Comparison of ENCODE assay signal across 8 cellular contexts in genomic region chr2:217886720-217887309, GRCh38.
DNase-seq lines count a peak whose midpoint lies in the region; TF ChIP-seq lines count a peak whose summit lies in the region.

No MANE protein-coding gene starts in this region.

- no peak overlapping the region for H2AFZ ChIP-seq in PC-9

- H3K4me1 ChIP-seq in PC-9 (replicated peaks; ENCODE audit: insufficient read depth): no peaks in the 10 kb centered on the region
- H3K4me1 ChIP-seq in subcutaneous abdominal adipose tissue (ENCODE audit: control insufficient read depth in 5 of 5, insufficient read depth in 5 of 5, low read length in 5 of 5): peaks cover 4 to 67% (median 50%) of the 10 kb centered on the region in 5 donors

- no peaks in the 10 kb centered on the region for H3K9me2 ChIP-seq in PC-9 (ENCODE audit: insufficient read depth)

- H3K9ac ChIP-seq in subcutaneous abdominal adipose tissue (ENCODE audit: low read length in 5 of 5): no peak overlapping the region

- H3K9me3 ChIP-seq in PC-9 (ENCODE audit: insufficient read depth, low read depth) (no peaks in the 10 kb centered on the region), subcutaneous abdominal adipose tissue (ENCODE audit: control insufficient read depth in 5 of 5, low read length in 5 of 5) (no peaks in the 10 kb centered on the region)

- POLR2A ChIA-PET in PC-9 (lab: Charles Lee; ENCODE audit: unreplicated experiment): no interaction called here

- no peaks in the 10 kb centered on the region for H3K27me3 ChIP-seq in PC-9 (ENCODE audit: insufficient read depth, low read depth)
- no peaks in the 10 kb centered on the region for H3K27me3 ChIP-seq in subcutaneous abdominal adipose tissue (ENCODE audit: control insufficient read depth in 5 of 5, insufficient read depth in 4 of 5, low read length in 5 of 5)

- DNase-seq in NCI-H1417 (lab: John Stamatoyannopoulos, UW): peak; percentile 47 to 82 (median 53)
- DNase-seq in NCI-H1417 treated with DMSO at 0.1 percent for 48 hours (lab: John Stamatoyannopoulos, UW): no peak
- peak; percentile 86 for DNase-seq in HT-29 (ENCODE audit: low spot score)
- peak; percentile 29 to 60 for DNase-seq in PC-9
- DNase-seq in activated T-helper 1 cell treated with Interleukin-2 at 50 U/mL for 16 hours (ENCODE audit: low read depth): peak; percentile 13
- DNase-seq in fibroblast of the aortic adventitia (ENCODE audit: low read depth): peak; percentile 80
- DNase-seq in nucleus accumbens (lab: John Stamatoyannopoulos, UW): peak in 49 of 56 donors; percentile 17 to 87 (median 50)

- H3F3A ChIP-seq in PC-9 (ENCODE audit: insufficient read depth, low read depth): no peaks in the 10 kb centered on the region

- intact Hi-C loops in PC-9 (cut with micrococcal nuclease; ENCODE audit: unreplicated experiment): loop anchor here (1.0 to 5.0 kb wide), 3 partner anchors 98 to 150 kb away; no protein-coding TSS in a partner anchor

- BruUV-seq in PC-9 (replicated peaks; lab: Mats Ljungman, UMichigan): no TSS peak

- H3K79me2 ChIP-seq in PC-9 (ENCODE audit: low read depth): no peaks in the 10 kb centered on the region

- no peak overlapping the region for H3K4me2 ChIP-seq in PC-9

- CTCF ChIA-PET in PC-9 (lab: Charles Lee): interaction anchor here (0.6 to 1.3 kb wide), 4 partner anchors 97 to 286 kb away, joined by 3 to 9 read pairs (median 6); no protein-coding TSS in a partner anchor

- no peak overlapping the region for H3K4me3 ChIP-seq in PC-9
- no peak overlapping the region for H3K4me3 ChIP-seq in fibroblast of the aortic adventitia (ENCODE audit: low read depth, low read length)
- peak overlapping the region in 2 of 5 donors; percentile 3 to 8 for H3K4me3 ChIP-seq in subcutaneous abdominal adipose tissue (ENCODE audit: low read depth in 1 of 5, low read length in 5 of 5)

- H3K27ac ChIP-seq in PC-9 (no peak overlapping the region), subcutaneous abdominal adipose tissue (ENCODE audit: low read depth, low read length) (peak overlapping the region; percentile 67)

- no peaks in the 10 kb centered on the region for H3K36me3 ChIP-seq in PC-9 (ENCODE audit: low read depth)
- H3K36me3 ChIP-seq in subcutaneous abdominal adipose tissue (ENCODE audit: control insufficient read depth in 5 of 5, insufficient read depth in 5 of 5, low read length in 5 of 5): peaks cover 5 to 96% (median 92%) of the 10 kb centered on the region in 5 donors

- no peaks in the 10 kb centered on the region for H4K20me1 ChIP-seq in PC-9 (ENCODE audit: insufficient read depth)

- TF ChIP-seq CTCF in PC-9 (conservative IDR thresholded peaks at IDR 0.05): peak; percentile 89
- TF ChIP-seq CTCF in fibroblast of the aortic adventitia (IDR thresholded peaks at IDR 0.05; ENCODE audit: insufficient read depth, low read length): peak; percentile 80
